Comparison of ENCODE assay signal across 8 cellular contexts in the genomic region with DNA sequence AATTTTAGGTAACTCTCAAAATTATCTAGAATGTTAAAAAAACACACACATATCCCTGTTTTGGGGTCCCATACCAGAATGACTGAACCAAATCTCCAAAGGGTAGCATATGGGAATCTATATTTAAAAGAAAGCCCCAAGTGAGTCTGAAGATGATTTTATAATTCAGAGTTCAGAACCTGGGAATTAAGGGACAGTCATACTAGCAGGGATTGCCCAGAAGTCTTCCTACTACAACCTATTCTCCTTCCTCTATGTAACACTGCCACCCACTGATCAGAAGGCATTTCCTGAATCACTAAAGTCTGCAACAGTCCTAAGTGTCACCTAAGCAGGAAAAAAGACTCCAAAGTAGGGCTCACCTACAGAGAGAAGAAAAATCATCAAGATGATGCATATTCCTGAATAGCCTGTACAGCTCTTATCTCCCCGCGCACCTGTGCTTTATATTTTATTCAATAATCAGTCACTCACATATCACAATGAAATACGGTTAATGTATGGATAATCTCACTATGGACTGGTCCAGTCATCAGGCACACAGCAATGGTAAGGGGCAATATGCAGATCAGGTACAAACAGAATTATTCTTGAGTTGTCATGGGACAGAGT. TPM values are rescaled to one million over a fixed set of nuclear protein-coding genes. Genes with fewer than 3 reads are reported as not detected.
A peak's percentile ranks its signal among the peaks of the same experiment; 100 is the strongest.
DNase-seq lines count a peak whose midpoint lies in the region; ATAC-seq and TF ChIP-seq lines count a peak whose summit lies in the region.

No MANE protein-coding gene starts in this region.

- H3K27me3 ChIP-seq in osteoblast (ENCODE audit: insufficient read depth, low read length), result no peaks in the 10 kb centered on the region

- no peak overlapping the region for H2AFZ ChIP-seq in osteoblast (ENCODE audit: low read length)

- TF ChIP-seq CTCF in Calu3 (IDR thresholded peaks at IDR 0.05; ENCODE audit: unreplicated experiment), result no peak
- TF ChIP-seq CTCF in osteoblast (IDR thresholded peaks at IDR 0.05; ENCODE audit: extremely low read depth, low read depth, low read length), result peak; percentile 59

- DNase-seq in Calu3, result peak; percentile 42
- DNase-seq in SK-MEL-5 (ENCODE audit: low read depth, low spot score), result peak; percentile 70
- no peak for DNase-seq in osteoblast (ENCODE audit: insufficient read length, low spot score, missing footprints)
- DNase-seq in effector CD8-positive, alpha-beta T cell (lab: John Stamatoyannopoulos, UW), result no peak
- no peak for DNase-seq in activated CD4-positive, alpha-beta T cell treated with anti-CD3 and anti-CD28 coated beads for 48 hours

- H3K4me3 Mint-ChIP-seq in Calu3 (ENCODE audit: low read depth, unreplicated experiment), result no peak overlapping the region

- in situ Hi-C loops in SK-MEL-5 (cut with HindIII; ENCODE audit: low pct_unique_long_range_greater_than_20kb, low sequenced_read_pairs), result no loop called here

- H3K4me3 ChIP-seq in osteoblast (ENCODE audit: insufficient read depth, low read length), result no peak overlapping the region

- peak; percentile 22 for ATAC-seq in GM18861 (IDR thresholded peaks at IDR 0.05; ENCODE audit: unreplicated experiment)
- peak; percentile 35 for ATAC-seq in HG03095 (IDR thresholded peaks at IDR 0.05; ENCODE audit: unreplicated experiment)
- ATAC-seq in esophagus mucosa, result peak; percentile 67

- H3K9me3 Mint-ChIP-seq in Calu3 (ENCODE audit: low read depth, unreplicated experiment), result no peaks in the 10 kb centered on the region

- H3K79me2 ChIP-seq in osteoblast (ENCODE audit: insufficient read depth, low read length), result no peaks in the 10 kb centered on the region

- peaks cover 5% of the 10 kb centered on the region for H3K4me1 ChIP-seq in osteoblast (ENCODE audit: insufficient read depth, low read length)

- no peaks in the 10 kb centered on the region for H3K4me1 Mint-ChIP-seq in Calu3 (ENCODE audit: low read depth, unreplicated experiment)

- H3K27me3 Mint-ChIP-seq in Calu3 (ENCODE audit: unreplicated experiment), result no peaks in the 10 kb centered on the region

- no peaks in the 10 kb centered on the region for H3K36me3 ChIP-seq in osteoblast (ENCODE audit: insufficient read depth, low read length)

- H3K9me3 ChIP-seq in osteoblast (ENCODE audit: low read depth, low read length), result no peaks in the 10 kb centered on the region

- no peaks in the 10 kb centered on the region for H3K36me3 Mint-ChIP-seq in Calu3 (ENCODE audit: insufficient read depth, unreplicated experiment)

- intact Hi-C loops in Calu3 (cut with micrococcal nuclease; ENCODE audit: unreplicated experiment), result loop anchor here (1.0 to 2.0 kb wide), 2 partner anchors 74 to 103 kb away; no protein-coding TSS in a partner anchor

- no peak overlapping the region for H3K27ac ChIP-seq in osteoblast (ENCODE audit: low read depth, low read length)

- no peaks in the 10 kb centered on the region for H4K20me1 ChIP-seq in osteoblast (ENCODE audit: insufficient read depth, low read length)

- BruUV-seq in Calu3 (replicated peaks; lab: Mats Ljungman, UMichigan), result no TSS peak

- CTCF ChIA-PET in Calu3 (lab: Charles Lee), result no interaction called here

- H3K4me2 ChIP-seq in osteoblast (ENCODE audit: insufficient read depth, low read length), result no peak overlapping the region

- no peak overlapping the region for H3K27ac Mint-ChIP-seq in Calu3 (ENCODE audit: unreplicated experiment)

RNA-seq across cellular contexts. Expression of a gene that starts 4.9 kb away (rescaled TPM):
- total RNA-seq in Calu3 (2022) (not detected in 2 replicates), esophagus mucosa (1.7 TPM), osteoblast (not detected in 2 replicates)
- 0.16 and 0.29 TPM in 2 replicates for total RNA-seq in SK-MEL-5 (2014; rRNA removed; shearing (Covaris generic))
- 0.10 TPM in 1 of 2 replicates, not detected in the other for polyA plus RNA-seq in SK-MEL-5 (2015; cell fraction: cytosol; rRNA removed)
- polyA plus RNA-seq in SK-MEL-5 (2015; cell fraction: nucleus; rRNA removed), result not detected in 2 replicates

RNA-seq across cellular contexts. Expression of a gene that starts 55.5 kb away (rescaled TPM):
- not detected in 2 replicates for total RNA-seq in Calu3 (2022)
- not detected in 2 replicates for total RNA-seq in SK-MEL-5 (2014; rRNA removed; shearing (Covaris generic))
- not detected in 2 replicates for polyA plus RNA-seq in SK-MEL-5 (2015; cell fraction: cytosol; rRNA removed)
- not detected in 2 replicates for polyA plus RNA-seq in SK-MEL-5 (2015; cell fraction: nucleus; rRNA removed)
- total RNA-seq in esophagus mucosa, result not detected
- not detected in 2 replicates for total RNA-seq in osteoblast

Comparison
In these comparisons a context has a peak if more than half of its experiments do, and no peak if none do; other contexts are left out.
1. DNase-seq: peak in Calu3 (single experiment) and SK-MEL-5 (single experiment); none in osteoblast (single experiment), effector CD8-positive, alpha-beta T cell (single experiment) and activated CD4-positive, alpha-beta T cell treated with anti-CD3 and anti-CD28 coated beads for 48 hours (single experiment).
2. Peak in every context shown above with its lines, with median percentiles within 50 percentile points of each other: ATAC-seq.